In the genomic region with DNA sequence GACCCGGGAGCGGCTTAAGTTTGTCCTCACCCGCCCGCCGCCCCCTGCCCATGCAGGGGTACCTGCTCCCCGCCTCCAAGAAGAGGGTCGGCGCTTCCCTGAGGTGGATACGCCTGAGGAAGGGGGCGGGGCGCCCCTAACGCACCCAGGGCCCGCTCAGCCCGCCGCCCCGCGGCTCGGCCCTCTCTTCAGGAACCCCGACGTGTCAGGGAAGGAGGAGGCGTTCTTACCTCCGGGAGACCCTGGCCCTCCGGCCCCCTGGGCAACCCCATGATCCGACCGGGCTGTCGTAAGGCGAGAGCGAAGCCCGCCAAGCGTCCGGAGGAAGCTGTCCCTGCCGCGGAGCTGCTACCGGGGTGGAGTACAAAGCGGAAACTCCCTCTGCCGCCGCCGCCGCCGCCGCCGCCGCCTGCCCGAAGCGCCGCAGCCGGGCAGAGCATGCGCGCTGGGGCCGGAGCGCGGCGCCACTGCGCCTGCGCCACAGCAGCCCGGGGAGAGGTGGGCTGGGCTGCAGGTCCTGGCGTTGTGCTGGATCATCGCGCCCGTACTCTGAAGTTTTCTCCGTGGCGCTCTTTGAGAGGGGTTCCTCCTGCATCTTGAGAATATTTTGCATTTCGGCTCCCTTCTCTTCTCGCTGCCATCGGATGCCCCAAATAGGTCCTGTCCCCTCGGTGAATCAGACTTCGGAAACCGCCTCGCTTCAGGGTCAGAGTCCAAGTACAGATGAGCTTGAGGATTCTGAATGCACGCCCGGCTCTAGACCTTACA, we compare ENCODE assay signal across 8 cellular contexts. TPM values are rescaled to one million over a fixed set of nuclear protein-coding genes. Genes with fewer than 3 reads are reported as not detected.
DNase-seq lines count a peak whose midpoint lies in the region; ATAC-seq and TF ChIP-seq lines count a peak whose summit lies in the region.

A gene with protein sequence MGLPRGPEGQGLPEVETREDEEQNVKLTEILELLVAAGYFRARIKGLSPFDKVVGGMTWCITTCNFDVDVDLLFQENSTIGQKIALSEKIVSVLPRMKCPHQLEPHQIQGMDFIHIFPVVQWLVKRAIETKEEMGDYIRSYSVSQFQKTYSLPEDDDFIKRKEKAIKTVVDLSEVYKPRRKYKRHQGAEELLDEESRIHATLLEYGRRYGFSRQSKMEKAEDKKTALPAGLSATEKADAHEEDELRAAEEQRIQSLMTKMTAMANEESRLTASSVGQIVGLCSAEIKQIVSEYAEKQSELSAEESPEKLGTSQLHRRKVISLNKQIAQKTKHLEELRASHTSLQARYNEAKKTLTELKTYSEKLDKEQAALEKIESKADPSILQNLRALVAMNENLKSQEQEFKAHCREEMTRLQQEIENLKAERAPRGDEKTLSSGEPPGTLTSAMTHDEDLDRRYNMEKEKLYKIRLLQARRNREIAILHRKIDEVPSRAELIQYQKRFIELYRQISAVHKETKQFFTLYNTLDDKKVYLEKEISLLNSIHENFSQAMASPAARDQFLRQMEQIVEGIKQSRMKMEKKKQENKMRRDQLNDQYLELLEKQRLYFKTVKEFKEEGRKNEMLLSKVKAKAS (minus strand): TSS at position 347 of the 768 bp plus-strand sequence. CDS start 75 bp downstream, at position 272.

- peaks cover 42% of the 10 kb centered on the region for H3K27me3 ChIP-seq in GM23338 (ENCODE audit: insufficient read depth)
- H3K27me3 ChIP-seq in RWPE2 (ENCODE audit: insufficient read depth, poor library complexity, severe bottlenecking) = no peaks in the 10 kb centered on the region

- peak within 1 kb of the TSS; percentile 80; the same call in 1 of the 2 replicates for H3K27ac ChIP-seq in GM23338 (ENCODE audit: low read depth)
- peak within 1 kb of the TSS; percentile 56 for H3K27ac ChIP-seq in RWPE2 (ENCODE audit: poor library complexity, severe bottlenecking)

- peaks cover 11% of the 10 kb centered on the region; the same call in 1 of the 2 replicates for H4K20me1 ChIP-seq in GM23338 (replicated peaks; ENCODE audit: insufficient read depth)

- TF ChIP-seq CTCF in GM23338 (conservative IDR thresholded peaks at IDR 0.05; ENCODE audit: low read depth in 2 of 2) = no peak
- TF ChIP-seq CTCF in RWPE2 (IDR thresholded peaks at IDR 0.05; ENCODE audit: poor library complexity, severe bottlenecking) = no peak
- TF ChIP-seq CTCF in fibroblast of pulmonary artery (IDR thresholded peaks at IDR 0.05; ENCODE audit: low read length, missing control alignments) = no peak
- TF ChIP-seq CTCF in nephron (IDR thresholded peaks at IDR 0.05; ENCODE audit: unreplicated experiment in 3 of 3) = no peak

- H3K9me2 ChIP-seq in GM23338 (ENCODE audit: insufficient read depth) = no peaks in the 10 kb centered on the region

- H3K4me3 ChIP-seq in GM23338 (peak within 1 kb of the TSS; percentile 92), RWPE2 (ENCODE audit: severe bottlenecking) (peak within 1 kb of the TSS; percentile 83), fibroblast of pulmonary artery (replicated peaks; ENCODE audit: low read depth, low read length) (peak within 1 kb of the TSS; percentile 96)

- peak; percentile 83 for ATAC-seq in GM23338
- ATAC-seq in RWPE2 (ENCODE audit: low read depth) = peak; percentile 77
- peak; percentile 82 for ATAC-seq in stimulated activated naive CD8-positive, alpha-beta T cell treated with anti-CD3 and anti-CD28 coated beads, Interleukin-15, Interleukin-2, amounts not matched to agents 100 U/mL and 50 U/mL, for 24 hours

- DNase-seq in EH (ENCODE audit: low read depth) (peak; percentile 87), GM23338 (ENCODE audit: low spot score) (peak; percentile 86), Kasumi-1 (lab: John Stamatoyannopoulos, UW) (peak; percentile 78 to 80), RWPE2 (ENCODE audit: low spot score) (peak; percentile 76), fibroblast of pulmonary artery (ENCODE audit: low read depth) (peak; percentile 83)
- peak; percentile 84 for DNase-seq in activated T-helper 9 cell treated with anti-CD3 and anti-CD28 coated beads, Interleukin-2, amount 50 U/mL, for 16 hours (ENCODE audit: low read depth)
- peak; percentile 87 for DNase-seq in stimulated activated naive CD8-positive, alpha-beta T cell treated with anti-CD3 and anti-CD28 coated beads, Interleukin-15, Interleukin-2, amounts not matched to agents 100 U/mL and 50 U/mL, for 24 hours

- peaks cover 40% of the 10 kb centered on the region for H3K79me2 ChIP-seq in GM23338 (replicated peaks; ENCODE audit: insufficient read depth)

- H3K27me3 Mint-ChIP-seq in GM23338 (ENCODE audit: insufficient read depth, low read depth, poor library complexity) (peaks cover 41% of the 10 kb centered on the region), nephron (ENCODE audit: low read depth) (peaks cover 16% of the 10 kb centered on the region)

- no peaks in the 10 kb centered on the region for H3K9me3 ChIP-seq in RWPE2 (ENCODE audit: severe bottlenecking)

- H3F3A ChIP-seq in GM23338 (replicated peaks; ENCODE audit: low read depth) = no peaks in the 10 kb centered on the region

- no peaks in the 10 kb centered on the region for H3K36me3 ChIP-seq in GM23338 (ENCODE audit: insufficient read depth)
- peaks cover 6% of the 10 kb centered on the region for H3K36me3 ChIP-seq in RWPE2 (ENCODE audit: low read depth)

- H2AFZ ChIP-seq in GM23338 = peak within 1 kb of the TSS; percentile 100

- peaks cover 14% of the 10 kb centered on the region; the same call in 2 of the 3 replicates for H3K4me1 Mint-ChIP-seq in GM23338
- H3K4me1 Mint-ChIP-seq in nephron = peaks cover 15% of the 10 kb centered on the region

- peaks cover 7% of the 10 kb centered on the region for H3K4me1 ChIP-seq in GM23338 (ENCODE audit: insufficient read depth)
- H3K4me1 ChIP-seq in RWPE2 (ENCODE audit: insufficient read depth, poor library complexity, severe bottlenecking) = peaks cover 3% of the 10 kb centered on the region

- H3K4me3 Mint-ChIP-seq in GM23338 (peak within 1 kb of the TSS; percentile 94), nephron (peak within 1 kb of the TSS; percentile 91 to 98 (median 96))

- H3K27ac Mint-ChIP-seq in GM23338 = no peak within 1 kb of the TSS; the same call in 1 of the 2 replicates
- peak within 1 kb of the TSS; percentile 53 to 70 (median 59) for H3K27ac Mint-ChIP-seq in nephron

- no peaks in the 10 kb centered on the region; the same call in 2 of the 3 replicates for H3K9me3 Mint-ChIP-seq in GM23338
- no peaks in the 10 kb centered on the region for H3K9me3 Mint-ChIP-seq in nephron

- H3K4me2 ChIP-seq in GM23338 = peak within 1 kb of the TSS; percentile 99

- no peaks in the 10 kb centered on the region; the same call in 2 of the 3 replicates for H3K36me3 Mint-ChIP-seq in GM23338 (ENCODE audit: low read depth)
- H3K36me3 Mint-ChIP-seq in nephron (ENCODE audit: low read depth) = peaks cover 4% of the 10 kb centered on the region

TF ChIP-seq in GM23338, 12 proteins besides CTCF, POLR2A, EP300 and RAD21:
- TF ChIP-seq POLR2AphosphoS5 (IDR thresholded peaks at IDR 0.05; ENCODE audit: low read depth) = peak; percentile 75
- TF ChIP-seq, protein P1, sequence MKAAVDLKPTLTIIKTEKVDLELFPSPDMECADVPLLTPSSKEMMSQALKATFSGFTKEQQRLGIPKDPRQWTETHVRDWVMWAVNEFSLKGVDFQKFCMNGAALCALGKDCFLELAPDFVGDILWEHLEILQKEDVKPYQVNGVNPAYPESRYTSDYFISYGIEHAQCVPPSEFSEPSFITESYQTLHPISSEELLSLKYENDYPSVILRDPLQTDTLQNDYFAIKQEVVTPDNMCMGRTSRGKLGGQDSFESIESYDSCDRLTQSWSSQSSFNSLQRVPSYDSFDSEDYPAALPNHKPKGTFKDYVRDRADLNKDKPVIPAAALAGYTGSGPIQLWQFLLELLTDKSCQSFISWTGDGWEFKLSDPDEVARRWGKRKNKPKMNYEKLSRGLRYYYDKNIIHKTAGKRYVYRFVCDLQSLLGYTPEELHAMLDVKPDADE (IDR thresholded peaks at IDR 0.05) = peak; percentile 29; the same call in 1 of the 2 replicates
- TF ChIP-seq ZNF331 (CRISPR knock-in tag; IDR thresholded peaks at IDR 0.05; ENCODE audit: low read depth) = no peak

RNA-seq across cellular contexts. Expression of the gene that starts here (rescaled TPM):
- total RNA-seq in GM23338 (2014; rRNA removed; shearing (Covaris generic)) = 9.8 and 13.1 TPM in 2 replicates
- polyA plus RNA-seq in GM23338 (2016; fragmentation: Nextera tagmentation; extraction: Ambion mirVana) = 12.3 and 16.8 TPM in 2 replicates

Comparison
In these comparisons a context has a peak if more than half of its experiments do, and no peak if none do; other contexts are left out.
1. Peak in every context shown above with its lines: DNase-seq, ATAC-seq, H3K4me3 ChIP-seq and H3K27ac ChIP-seq.